8 cellular contexts compared by ENCODE assay signal in genomic region chr12:64256166-64256800, GRCh38. TPM values are rescaled to one million over a fixed set of nuclear protein-coding genes. Genes with fewer than 3 reads are reported as not detected.
DNase-seq lines count a peak whose midpoint lies in the region; ATAC-seq and TF ChIP-seq lines count a peak whose summit lies in the region.

No MANE protein-coding gene starts in this region.

- H3K4ac ChIP-seq in H9 (ENCODE audit: low read depth, low read length) = no peak overlapping the region

- H3K56ac ChIP-seq in H9 (ENCODE audit: insufficient read length, low read depth, low read length) = no peak overlapping the region

- no peak overlapping the region for H2BK120ac ChIP-seq in H9 (ENCODE audit: low read depth, low read length, poor library complexity, severe bottlenecking)

- POLR2A ChIA-PET in MCF 10A (lab: Yijun Ruan, JAX) = interaction anchor here (0.6 to 1.5 kb wide), 8 partner anchors 137 to 455 kb away, joined by 3 to 4 read pairs (median 4); no protein-coding TSS in a partner anchor

- H3K27me3 Mint-ChIP-seq in H9 (ENCODE audit: low read depth) (no peaks in the 10 kb centered on the region; the same call in 1 of the 2 replicates), MCF 10A (ENCODE audit: insufficient read depth, unreplicated experiment) (no peaks in the 10 kb centered on the region)

- H3K4me1 Mint-ChIP-seq in H9 (0 out of 4 replicates have a peak, but pooled peaks cover 0 to 4% of the 10 kb centered on the region in 2 experiments), MCF 10A (ENCODE audit: insufficient read depth, unreplicated experiment) (peaks cover 10% of the 10 kb centered on the region)

- H3K9me3 Mint-ChIP-seq in H9 = no peaks in the 10 kb centered on the region; a peak in 1 of 5 replicates
- no peaks in the 10 kb centered on the region for H3K9me3 Mint-ChIP-seq in MCF 10A (ENCODE audit: unreplicated experiment)

- no peak overlapping the region for H3K9ac ChIP-seq in H9 (ENCODE audit: extremely low read depth, insufficient read length, low read length)

- H3K14ac ChIP-seq in H9 (ENCODE audit: insufficient read depth, low read length) = no peak overlapping the region

- H3K27ac ChIP-seq in H9 (ENCODE audit: insufficient read length, low read depth, low read length) = no peak overlapping the region
- H3K27ac ChIP-seq in tibial artery = no peak overlapping the region

- no peak overlapping the region for H3K4me3 Mint-ChIP-seq in H9
- no peak overlapping the region for H3K4me3 Mint-ChIP-seq in MCF 10A (ENCODE audit: unreplicated experiment)

- TF ChIP-seq CTCF in BE2C (IDR thresholded peaks at IDR 0.05; ENCODE audit: low read depth, low read length) (peak; percentile 63), H9 (conservative IDR thresholded peaks at IDR 0.05) (peak; percentile 92), MCF 10A (IDR thresholded peaks at IDR 0.05; ENCODE audit: unreplicated experiment) (peak; percentile 68), kidney epithelial cell (IDR thresholded peaks at IDR 0.05; ENCODE audit: insufficient read depth, low read length, poor library complexity, severe bottlenecking) (peak; percentile 50), tibial artery (IDR thresholded peaks at IDR 0.05) (peak; percentile 60 to 83)

- H3K79me1 ChIP-seq in H9 (ENCODE audit: insufficient read depth, low read depth, low read length, poor library complexity, severe bottlenecking) = no peaks in the 10 kb centered on the region

- H3K4me2 ChIP-seq in H9 (ENCODE audit: insufficient read depth, insufficient read length, low read length) = no peak overlapping the region

- H4K20me1 ChIP-seq in H9 (ENCODE audit: control insufficient read depth, insufficient read depth, insufficient read length) = no peaks in the 10 kb centered on the region

- no peak overlapping the region for H3K27ac Mint-ChIP-seq in H9
- no peak overlapping the region for H3K27ac Mint-ChIP-seq in MCF 10A (ENCODE audit: low read depth, unreplicated experiment)

- CTCF ChIA-PET in MCF 10A (lab: Yijun Ruan, JAX) = interaction anchor here (0.6 to 5.7 kb wide), 22 partner anchors 9 to 1731 kb away, joined by 3 to 101 read pairs (median 4); partner anchors contain the start of gene SRGAP1

- no peak for ATAC-seq in HG03135 (IDR thresholded peaks at IDR 0.05; ENCODE audit: unreplicated experiment)

- no peak overlapping the region for H2BK5ac ChIP-seq in H9 (ENCODE audit: insufficient read length, low read length)

- BruUV-seq in MCF 10A (replicated peaks; lab: Mats Ljungman, UMichigan) = no TSS peak

- no peak overlapping the region for H4K91ac ChIP-seq in H9 (ENCODE audit: insufficient read length, low read depth, low read length)

- H2AFZ ChIP-seq in H9 (ENCODE audit: low read length) = peak overlapping the region; percentile 29

- H3K23ac ChIP-seq in H9 (ENCODE audit: insufficient read length, low read depth, low read length) = no peak overlapping the region

- WGBS in H9 (ENCODE audit: extremely low coverage, insufficient read length, low lambda C conversion rate) = no CpG with 5 or more reads among the region's 4 CpGs

- H3K36me3 Mint-ChIP-seq in H9 (ENCODE audit: insufficient read depth in 1 of 3, low read depth in 3 of 3) (no peaks in the 10 kb centered on the region), MCF 10A (ENCODE audit: insufficient read depth, unreplicated experiment) (no peaks in the 10 kb centered on the region)

- no peaks in the 10 kb centered on the region; the same call in 1 of the 2 replicates for H3K4me1 ChIP-seq in BE2C
- H3K4me1 ChIP-seq in H9 (ENCODE audit: insufficient read depth, low read length) = no peaks in the 10 kb centered on the region
- peaks cover 0 to 9% (median 2%) of the 10 kb centered on the region in 4 donors for H3K4me1 ChIP-seq in tibial artery

- no peak overlapping the region for H2BK20ac ChIP-seq in H9 (ENCODE audit: low read depth, low read length, poor library complexity, severe bottlenecking)

- H3K36me3 ChIP-seq in BE2C (no peaks in the 10 kb centered on the region), kidney epithelial cell (ENCODE audit: control insufficient read depth, insufficient read depth, low read length) (no peaks in the 10 kb centered on the region), tibial artery (no peaks in the 10 kb centered on the region)

- intact Hi-C loops in MCF 10A (cut with micrococcal nuclease) = loop anchor here (1.0 to 10.0 kb wide), 3 partner anchors 171 to 430 kb away; no protein-coding TSS in a partner anchor
- intact Hi-C loops in tibial artery (cut with DNase I; ENCODE audit: low total_unique reads) = loop anchor here (2.0 to 5.0 kb wide), 2 partner anchors 417 to 434 kb away; no protein-coding TSS in a partner anchor

- H3K4me3 ChIP-seq in BE2C (ENCODE audit: low read depth, low read length) (no peak overlapping the region), kidney epithelial cell (ENCODE audit: low read depth, low read length) (no peak overlapping the region), tibial artery (no peak overlapping the region)

- H3K27me3 ChIP-seq in BE2C (no peaks in the 10 kb centered on the region), H9 (ENCODE audit: insufficient read depth, low read length) (no peaks in the 10 kb centered on the region), kidney epithelial cell (ENCODE audit: control insufficient read depth, insufficient read depth, low read length) (no peaks in the 10 kb centered on the region), tibial artery (no peaks in the 10 kb centered on the region)

- no peak overlapping the region for H4K8ac ChIP-seq in H9 (replicated peaks; ENCODE audit: insufficient read length, low read depth, low read length)

- H2BK12ac ChIP-seq in H9 (ENCODE audit: insufficient read length, low read depth, low read length) = no peak overlapping the region

- H3K9me3 ChIP-seq in BE2C = no peaks in the 10 kb centered on the region
- no peaks in the 10 kb centered on the region for H3K9me3 ChIP-seq in H9 (ENCODE audit: control insufficient read depth, low read depth, low read length)
- no peaks in the 10 kb centered on the region for H3K9me3 ChIP-seq in tibial artery

- H3K79me2 ChIP-seq in H9 (ENCODE audit: insufficient read depth, low read length) = no peaks in the 10 kb centered on the region

- no peak for DNase-seq in BE2C
- DNase-seq in H9 = no peak
- DNase-seq in NCI-H446 treated with DMSO at 0.1 percent for 48 hours (lab: John Stamatoyannopoulos, UW) = peak; percentile 29
- peak; percentile 76 for DNase-seq in MCF 10A (ENCODE audit: unreplicated experiment)
- no peak for DNase-seq in kidney epithelial cell (ENCODE audit: low read depth)
- no peak for DNase-seq in tibial artery
- no peak for DNase-seq in OCI-M2 (lab: John Stamatoyannopoulos, UW; ENCODE audit: unreplicated experiment)

- H2BK15ac ChIP-seq in H9 (ENCODE audit: low read depth, low read length) = no peak overlapping the region

- no peak overlapping the region for H4K5ac ChIP-seq in H9 (ENCODE audit: insufficient read length, low read depth, low read length)

- H3K18ac ChIP-seq in H9 (ENCODE audit: insufficient read length, low read depth, low read length) = no peak overlapping the region

- no peaks in the 10 kb centered on the region for H3K23me2 ChIP-seq in H9 (ENCODE audit: insufficient read length, low read depth, low read length, poor library complexity, severe bottlenecking)

- no peak overlapping the region for H2AK5ac ChIP-seq in H9 (ENCODE audit: insufficient read length, low read length)

- H3T11ph ChIP-seq in H9 (ENCODE audit: low read length) = no peak overlapping the region

RNA-seq across cellular contexts. Expression of gene KICS2, which starts 34.2 kb away (rescaled TPM):
- polyA plus RNA-seq in BE2C (2012; ENCODE audit: insufficient read depth, insufficient read length, low read depth) = 6.8 TPM
- total RNA-seq in H9 (2021) = 7.3 TPM in 2 replicates
- 9.5 and 11.9 TPM in 2 replicates for total RNA-seq in MCF 10A (2022)
- 5.2 and 11.4 TPM in 2 replicates for total RNA-seq in kidney epithelial cell

Comparison
In these comparisons a context has a peak if more than half of its experiments do, and no peak if none do; other contexts are left out.
1. DNase-seq: peak in NCI-H446 treated with DMSO at 0.1 percent for 48 hours (single experiment) and MCF 10A (single experiment); none in BE2C (single experiment), H9 (single experiment), kidney epithelial cell (single experiment), tibial artery (0 of 2) and OCI-M2 (single experiment).
2. Peak in every context shown above with its lines, with median percentiles within 50 percentile points of each other: CTCF ChIP-seq.